16 cellular contexts compared by ENCODE assay signal in the genomic region with DNA sequence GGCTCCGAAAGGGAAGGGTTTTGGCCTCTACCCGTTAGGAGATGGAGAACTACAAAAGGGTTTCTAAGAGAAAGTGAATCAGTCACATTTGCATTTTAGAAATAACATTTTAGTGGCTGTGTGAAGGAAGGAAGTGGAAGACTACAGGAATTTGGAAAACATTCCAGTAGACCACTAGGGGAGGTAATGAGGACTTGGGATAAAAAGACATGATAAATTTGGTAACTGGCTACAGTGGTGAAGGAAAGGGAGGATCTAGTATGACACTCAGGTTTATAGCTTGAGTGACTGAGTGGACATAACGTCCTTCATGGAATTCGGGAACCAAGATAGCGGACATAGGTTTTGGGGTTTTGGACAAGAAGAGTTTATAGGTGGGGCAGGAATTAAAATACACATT. TPM values are rescaled to one million over a fixed set of nuclear protein-coding genes. Genes with fewer than 3 reads are reported as not detected.
DNase-seq lines count a peak whose midpoint lies in the region; ATAC-seq and TF ChIP-seq lines count a peak whose summit lies in the region.
"Had no signal": no experiment of that assay in that cellular context is flagged by ENCODE, and none has a peak within 500 bp of the region (broad histone marks: within the 10 kb centered on the region; RNA-seq: fewer than 3 reads in every experiment).

No MANE protein-coding gene starts in this region.

- ATAC-seq in activated CD4-positive, alpha-beta T cell treated with anti-CD3 and anti-CD28 coated beads for 36 hours, result no peak
- ATAC-seq in naive thymus-derived CD4-positive, alpha-beta T cell, result no peak
- no peak for ATAC-seq in stimulated activated naive B cell treated with anti-CD40 and anti-IgM and Interleukin-4, amounts not matched to agents 10 μg/mL and 1 μg/mL and 100 μg/mL, for 72 hours (replicated peaks)
- ATAC-seq: left lobe of liver, pancreas had no signal

- POLR2A ChIA-PET in activated CD4-positive, alpha-beta T cell treated with anti-CD3 and anti-CD28 coated beads for 36 hours (lab: Charles Lee), result no interaction called here
- POLR2A ChIA-PET in naive thymus-derived CD4-positive, alpha-beta T cell (lab: Charles Lee), result interaction anchor here (1.1 kb wide), 2 partner anchors 11 to 289 kb away, joined by 3 to 4 read pairs; no protein-coding TSS in a partner anchor
- POLR2A ChIA-PET in OCI-LY7 (lab: Charles Lee), result interaction anchor here (1.1 kb wide), 1 partner anchor 246 kb away, joined by 3 read pairs; no protein-coding TSS in a partner anchor

- H3K4me3 ChIP-seq in Loucy (ENCODE audit: low read length, poor library complexity, severe bottlenecking) (no peak overlapping the region), brain microvascular endothelial cell (ENCODE audit: low read depth, low read length) (no peak overlapping the region), OCI-LY7 (ENCODE audit: low read depth, low read length, poor library complexity, severe bottlenecking) (no peak overlapping the region)
- no peak overlapping the region for H3K4me3 ChIP-seq in naive thymus-derived CD4-positive, alpha-beta T cell (ENCODE audit: low read length)
- H3K4me3 ChIP-seq: A549, pancreas, stomach had no signal

- DNase-seq in activated CD4-positive, alpha-beta T cell treated with anti-CD3 and anti-CD28 coated beads for 36 hours, result no peak
- no peak for DNase-seq in activated CD4-positive, alpha-beta T cell treated with anti-CD3 and anti-CD28 coated beads, Interleukin-2, amount 50 U/mL, for 1 hour
- DNase-seq in brain microvascular endothelial cell, result no peak
- no peak for DNase-seq in naive thymus-derived CD4-positive, alpha-beta T cell
- no peak for DNase-seq in GF-D8 (lab: John Stamatoyannopoulos, UW)
- no peak for DNase-seq in stimulated activated naive B cell treated with anti-CD40 and anti-IgM and Interleukin-4, amounts not matched to agents 10 μg/mL and 1 μg/mL and 100 μg/mL, for 72 hours
- no peak for DNase-seq in OCI-LY7 (ENCODE audit: low spot score)
- DNase-seq: cerebellar nuclear complex; NCI-H1436 treated with DMSO at 0.1 percent for 48 hours; NK-92 treated with Interleukin-12 subunit alpha and Interleukin-12 subunit beta, amount 100 ng/mL, for 24 hours; pancreas; stimulated activated CD4-positive, alpha-beta T cell treated with anti-CD3 and anti-CD28 coated beads, Interleukin-2, amount 100 ng/mL, for 48 hours; stomach had no signal

- H3K27me3 ChIP-seq in Loucy (ENCODE audit: insufficient read depth, low read length, poor library complexity, severe bottlenecking) (no peaks in the 10 kb centered on the region), brain microvascular endothelial cell (replicated peaks) (no peaks in the 10 kb centered on the region)
- no peaks in the 10 kb centered on the region for H3K27me3 ChIP-seq in naive thymus-derived CD4-positive, alpha-beta T cell (ENCODE audit: control insufficient read depth in 2 of 2, insufficient read depth in 2 of 2, low read length in 2 of 2)
- H3K27me3 ChIP-seq: pancreas, stomach had no signal

- in situ Hi-C loops in brain microvascular endothelial cell (cut with HindIII; ENCODE audit: low pct_ligation_motif_present, low sequenced_read_pairs), result no loop called here

- H3K27ac ChIP-seq in brain microvascular endothelial cell (no peak overlapping the region), OCI-LY7 (ENCODE audit: low read depth, low read length, poor library complexity, severe bottlenecking) (no peak overlapping the region)
- H3K27ac ChIP-seq in naive thymus-derived CD4-positive, alpha-beta T cell (ENCODE audit: low read depth, low read length), result peak overlapping the region; percentile 38
- H3K27ac ChIP-seq: A549, pancreas had no signal

- H3K4me2 ChIP-seq in Loucy (ENCODE audit: low read depth, low read length, poor library complexity, severe bottlenecking) (no peak overlapping the region), OCI-LY7 (ENCODE audit: low read length) (no peak overlapping the region)
- H3K4me2 ChIP-seq: A549 had no signal

- BruUV-seq in OCI-LY7 (replicated peaks; lab: Mats Ljungman, UMichigan), result no TSS peak

- H3K4me1 Mint-ChIP-seq in activated CD4-positive, alpha-beta T cell treated with anti-CD3 and anti-CD28 coated beads for 36 hours, result peaks cover 48% of the 10 kb centered on the region
- peaks cover 40 to 66% (median 59%) of the 10 kb centered on the region in 7 donors for H3K4me1 Mint-ChIP-seq in naive thymus-derived CD4-positive, alpha-beta T cell
- H3K4me1 Mint-ChIP-seq in stimulated activated naive B cell treated with anti-CD40 and anti-IgM and Interleukin-4, amounts not matched to agents 10 μg/mL and 1 μg/mL and 100 μg/mL, for 72 hours, result peaks cover 7 to 13% of the 10 kb centered on the region in 2 donors

- intact Hi-C loops in activated CD4-positive, alpha-beta T cell treated with anti-CD3 and anti-CD28 coated beads for 36 hours (cut with DNase I, micrococcal nuclease), result no loop called here
- intact Hi-C loops in naive thymus-derived CD4-positive, alpha-beta T cell (cut with micrococcal nuclease), result no loop called here
- intact Hi-C loops in OCI-LY7 (cut with micrococcal nuclease; ENCODE audit: unreplicated experiment), result no loop called here

- peak overlapping the region; percentile 64 for H3K27ac Mint-ChIP-seq in activated CD4-positive, alpha-beta T cell treated with anti-CD3 and anti-CD28 coated beads for 36 hours
- peak overlapping the region; percentile 69 to 100 (median 96) for H3K27ac Mint-ChIP-seq in naive thymus-derived CD4-positive, alpha-beta T cell
- H3K27ac Mint-ChIP-seq in stimulated activated naive B cell treated with anti-CD40 and anti-IgM and Interleukin-4, amounts not matched to agents 10 μg/mL and 1 μg/mL and 100 μg/mL, for 72 hours, result no peak overlapping the region

- H2AFZ ChIP-seq in Loucy (ENCODE audit: low read length) (no peak overlapping the region), OCI-LY7 (ENCODE audit: low read length) (no peak overlapping the region)

- no peaks in the 10 kb centered on the region for H4K20me1 ChIP-seq in Loucy (ENCODE audit: insufficient read depth, low read length, poor library complexity, severe bottlenecking)
- no peaks in the 10 kb centered on the region for H4K20me1 ChIP-seq in OCI-LY7 (ENCODE audit: insufficient read depth, low read length)

- H3K9me2 ChIP-seq in Loucy (replicated peaks; ENCODE audit: low read depth, low read length), result no peaks in the 10 kb centered on the region
- H3K9me2 ChIP-seq in OCI-LY7 (ENCODE audit: insufficient read depth, low read length), result no peaks in the 10 kb centered on the region

- H3K9me3 Mint-ChIP-seq in activated CD4-positive, alpha-beta T cell treated with anti-CD3 and anti-CD28 coated beads for 36 hours (ENCODE audit: low read depth), result no peaks in the 10 kb centered on the region
- H3K9me3 Mint-ChIP-seq in naive thymus-derived CD4-positive, alpha-beta T cell, result peaks cover 0 to 3% (median 0%) of the 10 kb centered on the region in 11 donors
- H3K9me3 Mint-ChIP-seq in stimulated activated naive B cell treated with anti-CD40 and anti-IgM and Interleukin-4, amounts not matched to agents 10 μg/mL and 1 μg/mL and 100 μg/mL, for 72 hours, result no peaks in the 10 kb centered on the region

- 0 out of 2 replicates have a peak, but pooled peaks have one; percentile 15 for TF ChIP-seq CTCF in Loucy (conservative IDR thresholded peaks at IDR 0.05; ENCODE audit: low read length)
- TF ChIP-seq CTCF in brain microvascular endothelial cell (IDR thresholded peaks at IDR 0.05; ENCODE audit: low read depth, low read length, missing control alignments), result peak; percentile 25
- TF ChIP-seq CTCF in OCI-LY7 (conservative IDR thresholded peaks at IDR 0.05; ENCODE audit: low read length), result no peak

- H3K36me3 Mint-ChIP-seq in activated CD4-positive, alpha-beta T cell treated with anti-CD3 and anti-CD28 coated beads for 36 hours (ENCODE audit: low read depth), result peaks cover 50% of the 10 kb centered on the region
- peaks cover 26 to 65% (median 51%) of the 10 kb centered on the region in 5 donors for H3K36me3 Mint-ChIP-seq in naive thymus-derived CD4-positive, alpha-beta T cell
- H3K36me3 Mint-ChIP-seq in stimulated activated naive B cell treated with anti-CD40 and anti-IgM and Interleukin-4, amounts not matched to agents 10 μg/mL and 1 μg/mL and 100 μg/mL, for 72 hours, result peaks cover 38 to 65% of the 10 kb centered on the region in 2 donors

- H3K36me3 ChIP-seq in Loucy (ENCODE audit: insufficient read depth, low read length) (peaks cover 91% of the 10 kb centered on the region; the same call in 1 of the 2 replicates), brain microvascular endothelial cell (replicated peaks) (peaks cover 4% of the 10 kb centered on the region), OCI-LY7 (ENCODE audit: insufficient read depth, low read length) (peaks cover 15% of the 10 kb centered on the region; the same call in 1 of the 2 replicates)
- H3K36me3 ChIP-seq in naive thymus-derived CD4-positive, alpha-beta T cell (ENCODE audit: control insufficient read depth in 2 of 3, insufficient read depth in 3 of 3, low read length in 3 of 3), result peaks cover 3 to 54% (median 19%) of the 10 kb centered on the region in 3 experiments

- H3K4me1 ChIP-seq in Loucy (ENCODE audit: insufficient read depth, low read length, poor library complexity, severe bottlenecking) (peaks cover 13% of the 10 kb centered on the region), OCI-LY7 (ENCODE audit: insufficient read depth, low read length, poor library complexity, severe bottlenecking) (no peaks in the 10 kb centered on the region)
- H3K4me1 ChIP-seq in naive thymus-derived CD4-positive, alpha-beta T cell (ENCODE audit: control insufficient read depth in 2 of 2, insufficient read depth in 2 of 2, low read length in 2 of 2), result peaks cover 34 to 35% of the 10 kb centered on the region in 2 donors
- H3K4me1 ChIP-seq: A549, pancreas had no signal

- H3K9me3 ChIP-seq in Loucy (ENCODE audit: insufficient read depth, low read depth, low read length) (no peaks in the 10 kb centered on the region), OCI-LY7 (ENCODE audit: low read length) (no peaks in the 10 kb centered on the region)
- no peaks in the 10 kb centered on the region for H3K9me3 ChIP-seq in naive thymus-derived CD4-positive, alpha-beta T cell (ENCODE audit: control insufficient read depth in 2 of 3, low read length in 3 of 3)
- H3K9me3 ChIP-seq: A549, pancreas, stomach had no signal

- no peaks in the 10 kb centered on the region for H3K27me3 Mint-ChIP-seq in activated CD4-positive, alpha-beta T cell treated with anti-CD3 and anti-CD28 coated beads for 36 hours
- H3K27me3 Mint-ChIP-seq in naive thymus-derived CD4-positive, alpha-beta T cell, result no peaks in the 10 kb centered on the region
- H3K27me3 Mint-ChIP-seq in stimulated activated naive B cell treated with anti-CD40 and anti-IgM and Interleukin-4, amounts not matched to agents 10 μg/mL and 1 μg/mL and 100 μg/mL, for 72 hours, result no peaks in the 10 kb centered on the region

- H3K79me2 ChIP-seq in Loucy (ENCODE audit: insufficient read depth, low read length) (no peaks in the 10 kb centered on the region), OCI-LY7 (ENCODE audit: insufficient read depth, low read depth, low read length) (no peaks in the 10 kb centered on the region)

- H3K4me3 Mint-ChIP-seq in activated CD4-positive, alpha-beta T cell treated with anti-CD3 and anti-CD28 coated beads for 36 hours, result no peak overlapping the region
- peak overlapping the region in 1 of 10 donors; percentile 21 for H3K4me3 Mint-ChIP-seq in naive thymus-derived CD4-positive, alpha-beta T cell
- H3K4me3 Mint-ChIP-seq in stimulated activated naive B cell treated with anti-CD40 and anti-IgM and Interleukin-4, amounts not matched to agents 10 μg/mL and 1 μg/mL and 100 μg/mL, for 72 hours, result no peak overlapping the region

- CTCF ChIA-PET in activated CD4-positive, alpha-beta T cell treated with anti-CD3 and anti-CD28 coated beads for 36 hours (lab: Charles Lee), result interaction anchor here (1.0 to 1.5 kb wide), 3 partner anchors 11 to 24 kb away, joined by 3 to 10 read pairs (median 4); no protein-coding TSS in a partner anchor
- CTCF ChIA-PET in naive thymus-derived CD4-positive, alpha-beta T cell (lab: Charles Lee), result interaction anchor here (0.8 to 1.3 kb wide), 2 partner anchors 14 to 228 kb away, joined by 3 to 6 read pairs; no protein-coding TSS in a partner anchor
- CTCF ChIA-PET in OCI-LY7 (lab: Charles Lee; ENCODE audit: unreplicated experiment), result no interaction called here

- H3K9ac ChIP-seq in Loucy (ENCODE audit: low read depth, low read length, poor library complexity, severe bottlenecking), result no peak overlapping the region

- no peaks in the 10 kb centered on the region for H3F3A ChIP-seq in Loucy (ENCODE audit: low read depth)

RNA-seq across cellular contexts. Expression of gene RRM1, which starts 7.0 kb away (rescaled TPM):
- 100 to 1,000 TPM; 220 to 259 TPM for total RNA-seq in activated CD4-positive, alpha-beta T cell treated with anti-CD3 and anti-CD28 coated beads for 36 hours
- 100 to 1,000 TPM in 1 of 5 experiments, 10 to 100 TPM in 4; 33.6 to 140 (median 40.3) TPM for total RNA-seq in naive thymus-derived CD4-positive, alpha-beta T cell
- 10 to 100 TPM; 36.2 to 36.6 TPM for polyA plus RNA-seq in naive thymus-derived CD4-positive, alpha-beta T cell
- total RNA-seq in OCI-LY7 (2014; rRNA removed; shearing (Covaris generic)), result 122 and 123 TPM in 2 replicates
- 162 and 163 TPM in 2 replicates for total RNA-seq in OCI-LY7 (2022)
